15 cellular contexts compared by ENCODE assay signal in genomic region chr4:56276547-56276946, GRCh38.
DNase-seq lines count a peak whose midpoint lies in the region; ATAC-seq, FAIRE-seq and TF ChIP-seq lines count a peak whose summit lies in the region.
"Had no signal": no experiment of that assay in that cellular context is flagged by ENCODE, and none has a peak within 500 bp of the region (broad histone marks: within the 10 kb centered on the region; RNA-seq: fewer than 3 reads in every experiment).

No MANE protein-coding gene starts in this region.

- no peak overlapping the region for H3K27ac Mint-ChIP-seq in activated naive CD4-positive, alpha-beta T cell treated with anti-CD3 and anti-CD28 coated beads, Interleukin-2, amount 50 U/mL, for 72 hours

- H3K14ac ChIP-seq in trophoblast cell (ENCODE audit: low read length) = no peak overlapping the region

- H2BK5ac ChIP-seq in trophoblast cell (ENCODE audit: low read depth, low read length, poor library complexity) = no peak overlapping the region

- H2BK12ac ChIP-seq in trophoblast cell (ENCODE audit: low read length) = no peak overlapping the region

- FAIRE-seq in bronchial epithelial cell (lab: Jason Lieb, UNC) = no peak

- no peak overlapping the region for H2AFZ ChIP-seq in trophoblast cell (ENCODE audit: insufficient read depth, low read length, poor library complexity)

- no peaks in the 10 kb centered on the region for H3K36me3 ChIP-seq in bronchial epithelial cell (ENCODE audit: control insufficient read depth, insufficient read depth, low read length)
- H3K36me3 ChIP-seq in trophoblast cell (ENCODE audit: control insufficient read depth in 1 of 2, insufficient read depth in 2 of 2, low read length in 2 of 2) = no peaks in the 10 kb centered on the region

- H3K4me2 ChIP-seq in trophoblast cell (ENCODE audit: low read length) = no peak overlapping the region

- no peaks in the 10 kb centered on the region for H3K79me2 ChIP-seq in trophoblast cell (ENCODE audit: control insufficient read depth, insufficient read depth, low read length, poor library complexity)

- no peak overlapping the region for H2BK120ac ChIP-seq in trophoblast cell (ENCODE audit: insufficient read depth, low read length, poor library complexity)

- H3K9me3 ChIP-seq in trophoblast cell (ENCODE audit: insufficient read depth, low read depth, low read length) = no peaks in the 10 kb centered on the region

- H3K4me1 ChIP-seq in trophoblast cell (ENCODE audit: control insufficient read depth in 1 of 2, insufficient read depth in 2 of 2, low read length in 2 of 2) = no peaks in the 10 kb centered on the region

- no peak overlapping the region for H4K91ac ChIP-seq in trophoblast cell (ENCODE audit: low read depth, low read length)

- H4K12ac ChIP-seq in trophoblast cell (ENCODE audit: low read depth, low read length) = no peak overlapping the region

- H3K9ac ChIP-seq in trophoblast cell (ENCODE audit: low read length) = no peak overlapping the region

- peaks cover 0 to 4% of the 10 kb centered on the region in 2 donors for H3K9me3 Mint-ChIP-seq in activated naive CD4-positive, alpha-beta T cell treated with anti-CD3 and anti-CD28 coated beads, Interleukin-2, amount 50 U/mL, for 72 hours

- peak; percentile 34 to 53 for ATAC-seq in activated naive CD4-positive, alpha-beta T cell treated with anti-CD3 and anti-CD28 coated beads, Interleukin-2, amount 50 U/mL, for 72 hours

- H3K18ac ChIP-seq in trophoblast cell (ENCODE audit: low read length) = no peak overlapping the region

- H3K4me3 ChIP-seq in bronchial epithelial cell (ENCODE audit: low read depth, low read length) (no peak overlapping the region), trophoblast cell (ENCODE audit: low read depth, low read length) (no peak overlapping the region)

- no peaks in the 10 kb centered on the region for H3K27me3 ChIP-seq in bronchial epithelial cell (ENCODE audit: control insufficient read depth, insufficient read depth, low read length)
- no peaks in the 10 kb centered on the region for H3K27me3 ChIP-seq in trophoblast cell (ENCODE audit: insufficient read depth, low read length)

- no peak overlapping the region for H4K8ac ChIP-seq in trophoblast cell (ENCODE audit: low read depth, low read length)

- no peaks in the 10 kb centered on the region for H3K79me1 ChIP-seq in trophoblast cell (ENCODE audit: low read length)

- H3K36me3 Mint-ChIP-seq in activated naive CD4-positive, alpha-beta T cell treated with anti-CD3 and anti-CD28 coated beads, Interleukin-2, amount 50 U/mL, for 72 hours = no peaks in the 10 kb centered on the region

- no peak for DNase-seq in activated naive CD4-positive, alpha-beta T cell treated with anti-CD3 and anti-CD28 coated beads, Interleukin-2, amount 50 U/mL, for 72 hours (ENCODE audit: low spot score in 2 of 2)
- DNase-seq in activated naive CD4-positive, alpha-beta T cell treated with anti-CD3 and anti-CD28 coated beads, Interleukin-2, amount 50 U/mL, for 16 hours = no peak
- peak; percentile 55 for DNase-seq in HT1080 (ENCODE audit: low read depth)
- peak; percentile 22 for DNase-seq in bronchial epithelial cell (ENCODE audit: low read depth)
- DNase-seq in trophoblast cell = peak; percentile 55 to 67
- no peak for DNase-seq in GF-D8 (lab: John Stamatoyannopoulos, UW)
- DNase-seq in mucosa of gallbladder (ENCODE audit: low spot score) = no peak
- DNase-seq: DMS 273 treated with DMSO at 0.1 percent for 48 hours, H7, Karpas-422, MM.1S, NCI-H1092 treated with DMSO at 0.1 percent for 48 hours, NCI-H2081 treated with DMSO at 0.1 percent for 48 hours, NCI-H510A treated with DMSO at 0.1 percent for 48 hours had no signal

- H2AK5ac ChIP-seq in trophoblast cell (ENCODE audit: low read length) = no peak overlapping the region

- no peak overlapping the region for H3K4ac ChIP-seq in trophoblast cell (ENCODE audit: low read depth, low read length)

- H3K23ac ChIP-seq in trophoblast cell (ENCODE audit: low read length) = no peak overlapping the region

- H3K27ac ChIP-seq in trophoblast cell (ENCODE audit: low read depth, low read length) = no peak overlapping the region
- H3K27ac ChIP-seq: C4-2B had no signal

- no peak for TF ChIP-seq CTCF in bronchial epithelial cell (IDR thresholded peaks at IDR 0.05; ENCODE audit: insufficient read depth, low read length, severe bottlenecking)

Comparison
In these comparisons a context has a peak if more than half of its experiments do, and no peak if none do; other contexts are left out.
1. DNase-seq: peak in HT1080 (single experiment), bronchial epithelial cell (single experiment) and trophoblast cell (2 of 2); none in activated naive CD4-positive, alpha-beta T cell treated with anti-CD3 and anti-CD28 coated beads, Interleukin-2, amount 50 U/mL, for 72 hours (0 of 2), activated naive CD4-positive, alpha-beta T cell treated with anti-CD3 and anti-CD28 coated beads, Interleukin-2, amount 50 U/mL, for 16 hours (single experiment), GF-D8 (single experiment) and mucosa of gallbladder (single experiment).